Comparison of ENCODE assay signal across 12 cellular contexts in the genomic region with DNA sequence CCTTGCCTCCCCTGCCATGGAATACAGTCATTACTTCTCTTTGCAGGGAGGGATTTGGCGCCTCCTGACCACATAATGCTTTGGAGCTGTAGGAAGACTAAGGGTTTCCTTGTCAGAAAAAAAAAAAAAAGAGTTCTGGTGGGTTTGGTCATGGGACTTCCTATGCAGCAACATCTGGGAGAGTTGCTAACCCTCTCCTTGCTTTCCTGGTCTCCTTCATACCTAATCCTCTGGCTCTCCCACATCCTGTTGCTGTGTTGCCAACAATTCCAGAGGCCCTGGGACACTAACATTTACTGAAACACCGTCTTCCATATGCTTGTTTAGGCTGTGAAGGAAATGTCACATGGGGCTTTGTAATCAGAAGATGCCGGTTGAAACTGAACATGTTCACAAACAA.
"Had no signal": no experiment of that assay in that cellular context is flagged by ENCODE, and none has a peak within 500 bp of the region (broad histone marks: within the 10 kb centered on the region; RNA-seq: fewer than 3 reads in every experiment).

No MANE protein-coding gene starts in this region.

- DNase-seq: activated naive CD4-positive, alpha-beta T cell treated with anti-CD3 and anti-CD28 coated beads, Interleukin-2, amount 50 U/mL, for 16 hours; activated T-cell treated with anti-CD3 and anti-CD28 coated beads, Interleukin-2, amount 50 U/mL, for 1 hour; adrenal gland; effector memory CD8-positive, alpha-beta T cell; sigmoid colon; stimulated activated CD4-positive, alpha-beta T cell treated with anti-CD3 and anti-CD28 coated beads, Interleukin-4, amount 100 ng/mL, for 1 hour; stimulated activated CD8-positive, alpha-beta memory T cell treated with anti-CD3 and anti-CD28 coated beads, Interleukin-4, amount 100 ng/mL, for 48 hours; stimulated activated naive CD8-positive, alpha-beta T cell treated with anti-CD3 and anti-CD28 coated beads, Interleukin-15, Interleukin-2, amounts not matched to agents 100 U/mL and 50 U/mL, for 24 hours; upper lobe of left lung had no signal

- H3K4me3 ChIP-seq: adrenal gland, prostate gland, sigmoid colon, upper lobe of left lung had no signal

- H3K27ac ChIP-seq: adrenal gland, epithelial cell of prostate, prostate gland, sigmoid colon, upper lobe of left lung had no signal

- H3K36me3 ChIP-seq: adrenal gland, prostate gland, sigmoid colon, upper lobe of left lung had no signal

- H3K4me1 ChIP-seq: adrenal gland, prostate gland, sigmoid colon, upper lobe of left lung had no signal

- H3K27me3 ChIP-seq: sigmoid colon, upper lobe of left lung had no signal

- ATAC-seq: effector memory CD8-positive, alpha-beta T cell; left lobe of liver; stimulated activated naive CD8-positive, alpha-beta T cell treated with anti-CD3 and anti-CD28 coated beads, Interleukin-15, Interleukin-2, amounts not matched to agents 100 U/mL and 50 U/mL, for 24 hours had no signal

- H3K9me3 ChIP-seq: adrenal gland, prostate gland, sigmoid colon, upper lobe of left lung had no signal
